In genomic region chr3:190225186-190225692, GRCh38 we compare ENCODE assay signal across 8 cellular contexts.
DNase-seq lines count a peak whose midpoint lies in the region; ATAC-seq, FAIRE-seq and TF ChIP-seq lines count a peak whose summit lies in the region.

No MANE protein-coding gene starts in this region.

- CTCF ChIA-PET in IMR-90 (lab: Yijun Ruan, JAX), result interaction anchor here (0.6 to 3.3 kb wide), 12 partner anchors 9 to 218 kb away, joined by 3 to 22 read pairs (median 4); partner anchors contain the start of gene CLDN1
- CTCF ChIA-PET in HepG2 (lab: Yijun Ruan, JAX; ENCODE audit: low intra/inter-chr PET ratio, low total read pairs), result interaction anchor here (1.2 to 3.1 kb wide), 4 partner anchors 97 to 199 kb away, joined by 3 to 22 read pairs (median 7); partner anchors contain the start of gene CLDN1

- intact Hi-C loops in IMR-90 (cut with micrococcal nuclease), result loop anchor here (1.0 to 5.0 kb wide), 5 partner anchors 97 to 472 kb away; partner anchors contain the start of gene CLDN1
- intact Hi-C loops in HepG2 (cut with micrococcal nuclease; ENCODE audit: unreplicated experiment), result loop anchor here (1.0 kb wide), 3 partner anchors 97 to 199 kb away; partner anchors contain the start of gene CLDN1

- no peaks in the 10 kb centered on the region for H3K79me2 ChIP-seq in HepG2 (ENCODE audit: insufficient read depth, low read length)

- H3K14ac ChIP-seq in IMR-90 (replicated peaks; ENCODE audit: low read depth, low read length), result no peak overlapping the region

- H2BK120ac ChIP-seq in IMR-90 (ENCODE audit: low read depth, low read length), result no peak overlapping the region

- H3K36me3 ChIP-seq in IMR-90 (ENCODE audit: control insufficient read depth, insufficient read depth, low read length) (no peaks in the 10 kb centered on the region), adipocyte (ENCODE audit: control insufficient read depth, insufficient read depth, low read length, severe bottlenecking) (no peaks in the 10 kb centered on the region), HepG2 (replicated peaks in 1 of 2; ENCODE audit: control insufficient read depth in 1 of 2, insufficient read depth in 2 of 2, low read length in 2 of 2) (no peaks in the 10 kb centered on the region)

- ATAC-seq in IMR-90 (ENCODE audit: low read depth), result peak; percentile 40; the same call in 1 of the 2 replicates
- peak; percentile 70 for ATAC-seq in HepG2
- no peak for ATAC-seq in GM19397 (IDR thresholded peaks at IDR 0.05; ENCODE audit: unreplicated experiment)
- no peak for ATAC-seq in GM18870 (IDR thresholded peaks at IDR 0.05; ENCODE audit: unreplicated experiment)

- no peak overlapping the region for H3K4ac ChIP-seq in IMR-90 (ENCODE audit: low read depth, low read length)

- no peak overlapping the region for H2BK15ac ChIP-seq in IMR-90 (ENCODE audit: low read depth, low read length)

- POLR2A ChIA-PET in IMR-90 (lab: Charles Lee; ENCODE audit: unreplicated experiment), result interaction anchor here (0.6 kb wide), 1 partner anchor 78 kb away, joined by 3 read pairs; no protein-coding TSS in a partner anchor
- POLR2A ChIA-PET in HepG2 (lab: Yijun Ruan, JAX), result interaction anchor here (1.2 to 2.4 kb wide), 2 partner anchors 97 kb away, joined by 5 to 11 read pairs; partner anchors contain the start of gene CLDN1

- TF ChIP-seq RAD21 in IMR-90 (IDR thresholded peaks at IDR 0.05; ENCODE audit: low read length) (peak; percentile 68), HepG2 (CRISPR knock-in tag; IDR thresholded peaks at IDR 0.05) (peak; percentile 29; the same call in 1 of the 2 replicates)

- H3K27ac ChIP-seq in IMR-90 (ENCODE audit: insufficient read depth, low read length) (no peak overlapping the region), HepG2 (ENCODE audit: extremely low read length, insufficient read depth, low read length) (no peak overlapping the region)

- no peaks in the 10 kb centered on the region for H3K79me1 ChIP-seq in IMR-90 (ENCODE audit: low read depth in 1 of 2, low read length in 2 of 2)

- H3K9me3 ChIP-seq in IMR-90 (ENCODE audit: control insufficient read depth, insufficient read depth, low read length) (peaks cover 2% of the 10 kb centered on the region; the same call in 1 of the 2 replicates), adipocyte (ENCODE audit: control insufficient read depth, low read length) (peaks cover 5% of the 10 kb centered on the region), HepG2 (ENCODE audit: low read length) (peaks cover 4% of the 10 kb centered on the region; the same call in 1 of the 2 replicates)

- H3K4me1 ChIP-seq in IMR-90 (ENCODE audit: control insufficient read depth, insufficient read depth, low read length), result peaks cover under 1% of the 10 kb centered on the region; the same call in 1 of the 2 replicates
- peaks cover 17% of the 10 kb centered on the region for H3K4me1 ChIP-seq in adipocyte (ENCODE audit: control insufficient read depth, insufficient read depth, low read length)
- no peaks in the 10 kb centered on the region for H3K4me1 ChIP-seq in HepG2 (ENCODE audit: insufficient read depth, low read length)

- dilution Hi-C loops in IMR-90 (cut with HindIII; ENCODE audit: low sequenced_read_pairs, unreplicated experiment), result no loop called here

- H3K4me3 ChIP-seq in IMR-90 (ENCODE audit: insufficient read depth, low read depth, low read length) (no peak overlapping the region), adipocyte (ENCODE audit: low read length) (no peak overlapping the region), HepG2 (replicated peaks in 1 of 3; ENCODE audit: insufficient read depth in 1 of 3, low read depth in 2 of 3, low read length in 3 of 3) (no peak overlapping the region)

- TF ChIP-seq CTCF in IMR-90 (conservative IDR thresholded peaks at IDR 0.05; ENCODE audit: low read depth, low read length), result peak; percentile 65
- TF ChIP-seq CTCF in HepG2 (CRISPR knock-in tag; IDR thresholded peaks at IDR 0.05), result peak; percentile 60

- no peak overlapping the region for H2AK9ac ChIP-seq in IMR-90 (replicated peaks; ENCODE audit: low read depth, low read length, poor library complexity)

- H4K8ac ChIP-seq in IMR-90 (ENCODE audit: low read depth in 2 of 2, low read length in 2 of 2), result no peak overlapping the region

- H2AK5ac ChIP-seq in IMR-90 (ENCODE audit: low read depth, low read length), result no peak overlapping the region

- TF ChIP-seq POLR2A in IMR-90 (IDR thresholded peaks at IDR 0.05; ENCODE audit: low read depth, low read length), result no peak
- TF ChIP-seq POLR2A in HepG2 (IDR thresholded peaks at IDR 0.05; ENCODE audit: insufficient read depth in 1 of 2, low read depth in 2 of 2, low read length in 2 of 2), result no peak

- FAIRE-seq in HepG2 (lab: Jason Lieb, UNC), result no peak

- no peaks in the 10 kb centered on the region for H3K9me1 ChIP-seq in IMR-90 (ENCODE audit: insufficient read depth, low read length)

- H4K91ac ChIP-seq in IMR-90 (ENCODE audit: insufficient read depth, low read depth, low read length), result no peak overlapping the region

- no peak overlapping the region for H3K56ac ChIP-seq in IMR-90 (ENCODE audit: extremely low read depth, insufficient read depth, low read length)

- H2BK20ac ChIP-seq in IMR-90 (ENCODE audit: low read depth, low read length), result no peak overlapping the region

- H3K9ac ChIP-seq in IMR-90 (ENCODE audit: low read depth, low read length), result no peak overlapping the region
- H3K9ac ChIP-seq in adipocyte (ENCODE audit: low read length), result no peak overlapping the region
- H3K9ac ChIP-seq in HepG2 (ENCODE audit: insufficient read depth, low read depth, low read length), result no peak overlapping the region

- H4K5ac ChIP-seq in IMR-90 (ENCODE audit: low read depth, low read length), result no peak overlapping the region

- H3K23ac ChIP-seq in IMR-90 (ENCODE audit: low read depth, low read length), result no peak overlapping the region

- H3K4me2 ChIP-seq in IMR-90 (ENCODE audit: low read depth, low read length) (no peak overlapping the region), HepG2 (ENCODE audit: low read depth, low read length) (no peak overlapping the region)

- WGBS in IMR-90 (ENCODE audit: extremely low coverage in 2 of 2, insufficient read length in 1 of 2), 2 experiments, result no CpG with 5 or more reads among the region's 2 CpGs
- WGBS in HepG2 (ENCODE audit: low lambda C conversion rate), result 0% methylated on average over 2 of the region's 2 CpGs

- TF ChIP-seq EP300 in HepG2 (IDR thresholded peaks at IDR 0.05; ENCODE audit: low read depth in 2 of 2, low read length in 2 of 2) (no peak), HepG2 (CRISPR knock-in tag; IDR thresholded peaks at IDR 0.05; ENCODE audit: borderline replicate concordance) (no peak)

- DNase-seq in EH (ENCODE audit: low read depth), result peak; percentile 57
- peak; percentile 42 for DNase-seq in IMR-90
- DNase-seq in adipocyte (ENCODE audit: low read depth), result peak; percentile 77
- peak; percentile 29 for DNase-seq in HepG2 (ENCODE audit: low spot score)
- no peak for DNase-seq in middle frontal gyrus (ENCODE audit: extremely low spot score, low spot score)
- no peak for DNase-seq in mesenteric fat pad (ENCODE audit: low spot score)

- H3K27me3 ChIP-seq in IMR-90 (ENCODE audit: control insufficient read depth, insufficient read depth, low read length) (no peaks in the 10 kb centered on the region), adipocyte (replicated peaks; ENCODE audit: control insufficient read depth, insufficient read depth, low read length) (no peaks in the 10 kb centered on the region), HepG2 (ENCODE audit: control insufficient read depth in 1 of 2, insufficient read depth in 2 of 2, low read length in 2 of 2) (peaks cover 0 to 4% of the 10 kb centered on the region in 2 experiments; a peak in 1 of 5 replicates)

- in situ Hi-C loops in IMR-90 (cut with MboI; ENCODE audit: low sequenced_read_pairs) (no loop called here), HepG2 (cut with HindIII; ENCODE audit: extremely low pct_ligation_motif_present, low pct_unique_long_range_greater_than_20kb) (loop anchor here (5.0 to 10.0 kb wide), 2 partner anchors 97 to 160 kb away; partner anchors contain the start of genes CLDN1 and CLDN16)

- BruUV-seq in IMR-90 (replicated peaks; lab: Mats Ljungman, UMichigan) (no TSS peak), HepG2 (replicated peaks; lab: Mats Ljungman, UMichigan) (no TSS peak)

- no peak overlapping the region for H3K18ac ChIP-seq in IMR-90 (ENCODE audit: low read depth, low read length)

- H2AFZ ChIP-seq in IMR-90 (replicated peaks; ENCODE audit: low read length, poor library complexity) (no peak overlapping the region), HepG2 (ENCODE audit: low read length) (no peak overlapping the region)

- H2BK5ac ChIP-seq in IMR-90 (ENCODE audit: low read depth, low read length, poor library complexity, severe bottlenecking), result no peak overlapping the region

- no peaks in the 10 kb centered on the region for H4K20me1 ChIP-seq in IMR-90 (ENCODE audit: insufficient read depth, low read length)
- no peaks in the 10 kb centered on the region for H4K20me1 ChIP-seq in HepG2 (ENCODE audit: insufficient read depth, low read length)

TF ChIP-seq in IMR-90, 13 proteins besides CTCF, POLR2A, EP300 and RAD21:
- peak; percentile 58 for TF ChIP-seq SMC3 (IDR thresholded peaks at IDR 0.05; ENCODE audit: low read depth, low read length)
- TF ChIP-seq RCOR1 (IDR thresholded peaks at IDR 0.05; ENCODE audit: insufficient replicate concordance, low read length), result no peak
- no peak for TF ChIP-seq FOS (IDR thresholded peaks at IDR 0.05; ENCODE audit: low read depth, low read length)
- TF ChIP-seq USF2 (IDR thresholded peaks at IDR 0.05; ENCODE audit: low read depth, low read length), result no peak

TF ChIP-seq in HepG2, 621 proteins besides CTCF, POLR2A, EP300 and RAD21 (continues in another document):
- TF ChIP-seq FOSL1 (CRISPR knock-in tag; IDR thresholded peaks at IDR 0.05; ENCODE audit: borderline replicate concordance), result no peak
- TF ChIP-seq MLXIP (CRISPR knock-in tag; IDR thresholded peaks at IDR 0.05; ENCODE audit: borderline replicate concordance), result no peak

Comparison
In these comparisons a context has a peak if more than half of its experiments do, and no peak if none do; other contexts are left out.
1. DNase-seq: peak in EH (single experiment), IMR-90 (single experiment), adipocyte (single experiment) and HepG2 (single experiment); none in middle frontal gyrus (single experiment) and mesenteric fat pad (single experiment).
2. ATAC-seq: peak in IMR-90 (single experiment) and HepG2 (single experiment); none in GM19397 (single experiment) and GM18870 (single experiment).